Comparison of ENCODE assay signal across 22 cellular contexts in the genomic region with DNA sequence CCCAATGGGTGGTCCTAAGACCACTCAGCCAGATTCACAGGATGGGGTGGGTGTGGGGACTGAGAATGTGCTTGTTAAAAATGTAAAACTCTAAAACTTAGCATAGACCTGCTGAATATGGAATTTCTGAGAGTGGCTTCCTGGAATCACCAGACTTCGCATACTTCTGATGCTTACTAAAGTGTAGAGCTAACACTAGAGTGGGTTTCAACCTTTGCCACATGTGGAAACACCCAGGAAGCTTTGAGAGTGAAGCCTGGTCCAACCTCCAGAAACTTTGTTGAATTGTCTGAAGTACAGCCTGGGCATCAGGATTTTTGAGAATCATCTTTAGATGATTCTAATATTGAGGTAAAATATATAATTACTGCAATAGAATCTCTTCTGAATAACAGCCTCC.
A peak's percentile ranks its signal among the peaks of the same experiment; 100 is the strongest.
DNase-seq lines count a peak whose midpoint lies in the region; ATAC-seq and TF ChIP-seq lines count a peak whose summit lies in the region.
"Had no signal": no experiment of that assay in that cellular context is flagged by ENCODE, and none has a peak within 500 bp of the region (broad histone marks: within the 10 kb centered on the region; RNA-seq: fewer than 3 reads in every experiment).

No MANE protein-coding gene starts in this region.

- H3K4me3 Mint-ChIP-seq in chondrocyte (ENCODE audit: unreplicated experiment) (no peak overlapping the region), osteocyte (ENCODE audit: unreplicated experiment) (no peak overlapping the region)
- no peak overlapping the region for H3K4me3 Mint-ChIP-seq in activated T-cell treated with anti-CD3 and anti-CD28 coated beads, Interleukin-2, amount 50 U/mL, for 72 hours
- H3K4me3 Mint-ChIP-seq: IgD-negative memory B cell had no signal

- no peaks in the 10 kb centered on the region for H3K27me3 Mint-ChIP-seq in chondrocyte (ENCODE audit: low read depth)
- H3K27me3 Mint-ChIP-seq in osteocyte (ENCODE audit: unreplicated experiment): no peaks in the 10 kb centered on the region
- H3K27me3 Mint-ChIP-seq in activated T-cell treated with anti-CD3 and anti-CD28 coated beads, Interleukin-2, amount 50 U/mL, for 72 hours (ENCODE audit: low read depth): no peaks in the 10 kb centered on the region
- H3K27me3 Mint-ChIP-seq: IgD-negative memory B cell had no signal

- peaks cover 86% of the 10 kb centered on the region for H3K4me1 Mint-ChIP-seq in chondrocyte (ENCODE audit: low read depth)
- peaks cover 67% of the 10 kb centered on the region for H3K4me1 Mint-ChIP-seq in osteocyte (ENCODE audit: unreplicated experiment)
- H3K4me1 Mint-ChIP-seq in activated T-cell treated with anti-CD3 and anti-CD28 coated beads, Interleukin-2, amount 50 U/mL, for 72 hours (ENCODE audit: low read depth): no peaks in the 10 kb centered on the region
- H3K4me1 Mint-ChIP-seq: IgD-negative memory B cell had no signal

- H3K9ac ChIP-seq in colonic mucosa (ENCODE audit: low read depth in 2 of 2, low read length in 2 of 2): no peak overlapping the region
- H3K9ac ChIP-seq: KMS-11, SK-N-SH had no signal

- no peak for TF ChIP-seq CTCF in A673 (conservative IDR thresholded peaks at IDR 0.05; ENCODE audit: low read depth, low read length)
- TF ChIP-seq CTCF in chondrocyte (IDR thresholded peaks at IDR 0.05): no peak
- TF ChIP-seq CTCF in lung (IDR thresholded peaks at IDR 0.05; ENCODE audit: control extremely low read depth, extremely low read depth): no peak
- no peak for TF ChIP-seq CTCF in osteocyte (IDR thresholded peaks at IDR 0.05)
- TF ChIP-seq CTCF in colonic mucosa (IDR thresholded peaks at IDR 0.05): no peak

- H3K36me3 Mint-ChIP-seq in chondrocyte (ENCODE audit: low read depth): no peaks in the 10 kb centered on the region
- H3K36me3 Mint-ChIP-seq in osteocyte (ENCODE audit: unreplicated experiment): peaks cover 2% of the 10 kb centered on the region
- H3K36me3 Mint-ChIP-seq in activated T-cell treated with anti-CD3 and anti-CD28 coated beads, Interleukin-2, amount 50 U/mL, for 72 hours (ENCODE audit: insufficient read depth in 2 of 2): no peaks in the 10 kb centered on the region

- WGBS in lung, 2 donors: 73 to 79% methylated on average over 1 of the region's 1 CpG

- H3K9me3 Mint-ChIP-seq in chondrocyte (ENCODE audit: low read depth) (peaks cover 3% of the 10 kb centered on the region), osteocyte (ENCODE audit: unreplicated experiment) (peaks cover 4% of the 10 kb centered on the region)
- H3K9me3 Mint-ChIP-seq in activated T-cell treated with anti-CD3 and anti-CD28 coated beads, Interleukin-2, amount 50 U/mL, for 72 hours: no peaks in the 10 kb centered on the region

- intact Hi-C loops in A673 (cut with micrococcal nuclease; ENCODE audit: unreplicated experiment) (no loop called here), colonic mucosa (cut with DNase I) (no loop called here)

- H3K27ac ChIP-seq in A673 (ENCODE audit: low read depth, low read length, poor library complexity, severe bottlenecking) (peak overlapping the region; percentile 62), lung (ENCODE audit: low read depth in 1 of 2, low read length in 1 of 2) (peak overlapping the region in 1 of 2 donors; percentile 51), colonic mucosa (no peak overlapping the region)
- H3K27ac ChIP-seq: KMS-11, Peyer's patch had no signal

- no peak overlapping the region for H3K4me3 ChIP-seq in A673 (ENCODE audit: low read depth, low read length, poor library complexity, severe bottlenecking)
- H3K4me3 ChIP-seq in lung: no peak overlapping the region
- no peak overlapping the region for H3K4me3 ChIP-seq in colonic mucosa
- H3K4me3 ChIP-seq: HAP-1, Peyer's patch had no signal

- peak; percentile 59 for ATAC-seq in lung (ENCODE audit: insufficient read depth, low FRiP score)
- ATAC-seq in GM18520 (IDR thresholded peaks at IDR 0.05; ENCODE audit: unreplicated experiment): no peak
- ATAC-seq in activated T-cell treated with anti-CD3 and anti-CD28 coated beads, Interleukin-2, amount 50 U/mL, for 72 hours (replicated peaks in 1 of 2): no peak

- BruUV-seq in A673 (replicated peaks; lab: Mats Ljungman, UMichigan): no TSS peak

- no peaks in the 10 kb centered on the region for H3K36me3 ChIP-seq in A673 (ENCODE audit: insufficient read depth, low read length, poor library complexity, severe bottlenecking)
- no peaks in the 10 kb centered on the region for H3K36me3 ChIP-seq in lung (ENCODE audit: control insufficient read depth in 2 of 2, insufficient read depth in 2 of 2, low read length in 2 of 2)
- H3K36me3 ChIP-seq in colonic mucosa: no peaks in the 10 kb centered on the region
- H3K36me3 ChIP-seq: HAP-1, Peyer's patch had no signal

- H3K4me1 ChIP-seq in A673 (ENCODE audit: insufficient read depth, low read length, poor library complexity, severe bottlenecking) (peaks cover 24% of the 10 kb centered on the region), lung (ENCODE audit: control insufficient read depth in 2 of 2, insufficient read depth in 2 of 2, low read length in 2 of 2) (peaks cover 0 to 5% of the 10 kb centered on the region in 2 donors), colonic mucosa (no peaks in the 10 kb centered on the region)
- H3K4me1 ChIP-seq: HAP-1, Peyer's patch had no signal

- H3K27me3 ChIP-seq in A673 (replicated peaks; ENCODE audit: insufficient read depth, low read depth, low read length, poor library complexity) (no peaks in the 10 kb centered on the region), lung (ENCODE audit: control insufficient read depth, insufficient read depth) (no peaks in the 10 kb centered on the region), colonic mucosa (no peaks in the 10 kb centered on the region)
- H3K27me3 ChIP-seq: Peyer's patch had no signal

- H3K27ac Mint-ChIP-seq in chondrocyte (ENCODE audit: unreplicated experiment): peak overlapping the region; percentile 94
- H3K27ac Mint-ChIP-seq in osteocyte (ENCODE audit: unreplicated experiment): peak overlapping the region; percentile 88
- H3K27ac Mint-ChIP-seq in activated T-cell treated with anti-CD3 and anti-CD28 coated beads, Interleukin-2, amount 50 U/mL, for 72 hours: no peak overlapping the region
- H3K27ac Mint-ChIP-seq: IgD-negative memory B cell had no signal

- POLR2A ChIA-PET in A673 (lab: Charles Lee; ENCODE audit: low non-redundant PET): no interaction called here

- DNase-seq in A673 (ENCODE audit: low spot score) (no peak), chondrocyte (ENCODE audit: low spot score) (no peak), lung (ENCODE audit: low spot score) (no peak), osteocyte (ENCODE audit: extremely low spot score, unreplicated experiment) (no peak), NCI-H69 (lab: John Stamatoyannopoulos, UW) (no peak), colonic mucosa (no peak)
- no peak for DNase-seq in activated T-cell treated with anti-CD3 and anti-CD28 coated beads, Interleukin-2, amount 50 U/mL, for 72 hours
- DNase-seq: 8988T, Calu3, GOT3, NCI-H1048, NCI-H1694, NCI-H2029 treated with DMSO at 0.1 percent for 48 hours, NCI-H2227 treated with DMSO at 0.1 percent for 48 hours, NCI-H526 treated with DMSO at 0.1 percent for 48 hours, Peyer's patch, SIG-M5, SK-N-SH had no signal

- CTCF ChIA-PET in A673 (lab: Charles Lee): no interaction called here

- no peaks in the 10 kb centered on the region for H3K9me3 ChIP-seq in A673 (ENCODE audit: low read depth, low read length, poor library complexity, severe bottlenecking)
- H3K9me3 ChIP-seq in lung (ENCODE audit: control insufficient read depth in 2 of 2, insufficient read depth in 1 of 2, low read length in 1 of 2): no peaks in the 10 kb centered on the region
- no peaks in the 10 kb centered on the region for H3K9me3 ChIP-seq in colonic mucosa
- H3K9me3 ChIP-seq: HAP-1, Peyer's patch, SK-N-SH had no signal
